ENCODE assay signal across 10 cellular contexts in genomic region chr13:52767949-52768516, GRCh38. TPM values are rescaled to one million over a fixed set of nuclear protein-coding genes. Genes with fewer than 3 reads are reported as not detected.
"Had no signal": no experiment of that assay in that cellular context is flagged by ENCODE, and none has a peak within 500 bp of the region (broad histone marks: within the 10 kb centered on the region; RNA-seq: fewer than 3 reads in every experiment).

No MANE protein-coding gene starts in this region.

- H3K27ac ChIP-seq: GM23248, HL-60 had no signal

- DNase-seq: GM23248, GOT3, H7, HFFc6, KBM-7 had no signal

- H3K9ac ChIP-seq: GM23248 had no signal

- H3K36me3 ChIP-seq: HAP-1 had no signal

- H3K9me3 ChIP-seq: HAP-1 had no signal

- H3K4me3 ChIP-seq: GM23248, HAP-1 had no signal

RNA-seq across cellular contexts. Expression of gene CNMD, which starts 28.4 kb away (rescaled TPM):
- total RNA-seq: GM23248, H4, HepG2, HFFc6, HT1080 had no signal
